ENCODE assay signal across 12 cellular contexts in the genomic region with DNA sequence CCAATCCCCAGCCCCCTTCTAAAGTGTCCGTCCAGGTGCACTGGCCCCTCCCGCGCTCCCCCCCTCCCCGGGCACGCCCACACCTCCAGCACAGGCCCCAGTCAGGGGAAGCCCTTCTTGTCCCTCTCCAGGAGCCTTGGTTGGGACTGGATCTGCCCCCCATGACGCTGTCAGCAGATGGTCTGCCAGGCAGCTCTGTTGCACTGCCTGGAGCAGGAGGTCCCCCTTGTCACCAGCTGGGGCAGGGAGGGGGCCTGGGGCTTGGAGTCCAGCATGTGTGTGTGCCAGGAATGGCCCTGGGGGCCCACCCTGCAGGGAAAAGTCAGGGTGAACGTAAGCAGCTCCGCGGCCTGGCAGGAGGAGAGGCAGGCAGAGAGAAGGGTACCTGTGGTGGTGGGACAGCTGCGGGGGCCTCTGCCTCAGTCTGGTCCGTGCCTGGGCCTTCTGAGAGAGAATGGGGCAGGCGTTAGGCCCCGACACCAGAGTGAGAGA. TPM values are rescaled to one million over a fixed set of nuclear protein-coding genes. Genes with fewer than 3 reads are reported as not detected.
DNase-seq lines count a peak whose midpoint lies in the region; ATAC-seq and TF ChIP-seq lines count a peak whose summit lies in the region.
"Had no signal": no experiment of that assay in that cellular context is flagged by ENCODE, and none has a peak within 500 bp of the region (broad histone marks: within the 10 kb centered on the region; RNA-seq: fewer than 3 reads in every experiment).

No MANE protein-coding gene starts in this region.

- H3K9me3 Mint-ChIP-seq in endodermal cell, result no peaks in the 10 kb centered on the region

- peak overlapping the region; percentile 38; the same call in 1 of the 2 replicates for H3K4me2 ChIP-seq in PC-9

- H3K27ac ChIP-seq in PC-9 (no peak overlapping the region), endodermal cell (ENCODE audit: low read depth, low read length) (no peak overlapping the region), sigmoid colon (peak overlapping the region; percentile 82 to 95 (median 87))
- H3K27ac ChIP-seq: SJSA1 had no signal

- no peak for TF ChIP-seq EP300 in sigmoid colon (IDR thresholded peaks at IDR 0.05)

- POLR2A ChIA-PET in PC-9 (lab: Charles Lee; ENCODE audit: unreplicated experiment), result no interaction called here

- H3K36me3 ChIP-seq in PC-9 (ENCODE audit: low read depth), result no peaks in the 10 kb centered on the region
- H3K36me3 ChIP-seq in endodermal cell (ENCODE audit: control insufficient read depth, insufficient read depth, low read length), result peaks cover 31% of the 10 kb centered on the region
- peaks cover 24 to 58% (median 40%) of the 10 kb centered on the region in 4 donors for H3K36me3 ChIP-seq in sigmoid colon

- peaks cover 13% of the 10 kb centered on the region for H3F3A ChIP-seq in PC-9 (ENCODE audit: insufficient read depth, low read depth)

- no peaks in the 10 kb centered on the region for H3K79me2 ChIP-seq in PC-9 (ENCODE audit: low read depth)

- no peaks in the 10 kb centered on the region for H3K4me1 Mint-ChIP-seq in endodermal cell

- no TSS peak for BruUV-seq in PC-9 (replicated peaks; lab: Mats Ljungman, UMichigan)

- H3K36me3 Mint-ChIP-seq in endodermal cell (ENCODE audit: low read depth), result peaks cover 12% of the 10 kb centered on the region

- peak overlapping the region; percentile 74 for H3K27ac Mint-ChIP-seq in endodermal cell

- peak overlapping the region; percentile 42 for H3K4me3 Mint-ChIP-seq in endodermal cell

- 81 to 88% methylated on average over 7 to 13 of the region's 13 CpGs for WGBS in endodermal cell (ENCODE audit: insufficient coverage in 1 of 2, insufficient read length in 1 of 2), 2 experiments
- WGBS in sigmoid colon, 2 donors, result 40 to 71% methylated on average over 13 of the region's 13 CpGs

- H3K27me3 ChIP-seq in PC-9 (ENCODE audit: insufficient read depth, low read depth) (no peaks in the 10 kb centered on the region), endodermal cell (ENCODE audit: control insufficient read depth, insufficient read depth, low read length, poor library complexity, severe bottlenecking) (no peaks in the 10 kb centered on the region), sigmoid colon (no peaks in the 10 kb centered on the region)
- H3K27me3 ChIP-seq: SJSA1 had no signal

- no peak for TF ChIP-seq CTCF in GM12865 (IDR thresholded peaks at IDR 0.05; ENCODE audit: insufficient read depth, low read depth, low read length, missing control alignments)
- no peak for TF ChIP-seq CTCF in PC-9 (conservative IDR thresholded peaks at IDR 0.05)
- no peak for TF ChIP-seq CTCF in endodermal cell (conservative IDR thresholded peaks at IDR 0.05)
- TF ChIP-seq CTCF in sigmoid colon (IDR thresholded peaks at IDR 0.05), result no peak

- no peak for ATAC-seq in HG03342 (IDR thresholded peaks at IDR 0.05; ENCODE audit: unreplicated experiment)

- no peak overlapping the region for H3K9ac ChIP-seq in endodermal cell (ENCODE audit: extremely low read depth, low read length, poor library complexity, severe bottlenecking)

- no peak for TF ChIP-seq POLR2A in sigmoid colon (IDR thresholded peaks at IDR 0.05)

- H3K9me3 ChIP-seq in PC-9 (ENCODE audit: insufficient read depth, low read depth) (no peaks in the 10 kb centered on the region), endodermal cell (ENCODE audit: control insufficient read depth, low read length) (no peaks in the 10 kb centered on the region), sigmoid colon (no peaks in the 10 kb centered on the region)
- H3K9me3 ChIP-seq: SJSA1 had no signal

- DNase-seq in GM12865 (ENCODE audit: low read depth) (no peak), PC-9 (no peak), endodermal cell (no peak), sigmoid colon (no peak), cerebellar nuclear complex (lab: John Stamatoyannopoulos, UW) (no peak), NCI-H1417 treated with DMSO at 0.1 percent for 48 hours (lab: John Stamatoyannopoulos, UW) (no peak), DMS 273 treated with DMSO at 0.1 percent for 48 hours (lab: John Stamatoyannopoulos, UW) (no peak)
- DNase-seq: MV-4-11 had no signal

- H3K4me1 ChIP-seq in PC-9 (replicated peaks; ENCODE audit: insufficient read depth) (no peaks in the 10 kb centered on the region), endodermal cell (ENCODE audit: control insufficient read depth, insufficient read depth, low read length) (no peaks in the 10 kb centered on the region), sigmoid colon (peaks cover 0 to 33% (median 27%) of the 10 kb centered on the region in 4 donors)

- H4K20me1 ChIP-seq in PC-9 (ENCODE audit: insufficient read depth), result peaks cover 7% of the 10 kb centered on the region

- peak overlapping the region; percentile 69 for H3K4me3 ChIP-seq in GM12865 (ENCODE audit: low read depth, low read length)
- no peak overlapping the region for H3K4me3 ChIP-seq in PC-9
- no peak overlapping the region for H3K4me3 ChIP-seq in endodermal cell (ENCODE audit: low read length)
- H3K4me3 ChIP-seq in sigmoid colon, result peak overlapping the region in 1 of 4 donors; percentile 62
- H3K4me3 ChIP-seq: SJSA1 had no signal

- H3K27me3 Mint-ChIP-seq in endodermal cell (ENCODE audit: insufficient read depth), result no peaks in the 10 kb centered on the region

- CTCF ChIA-PET in PC-9 (lab: Charles Lee), result no interaction called here

- H3K9me2 ChIP-seq in PC-9 (ENCODE audit: insufficient read depth), result no peaks in the 10 kb centered on the region

- intact Hi-C loops in PC-9 (cut with micrococcal nuclease; ENCODE audit: unreplicated experiment), result no loop called here
- intact Hi-C loops in sigmoid colon (cut with DNase I), result no loop called here

- no peak overlapping the region for H2AFZ ChIP-seq in PC-9

RNA-seq across cellular contexts. Expression of a gene that starts 1.6 kb away (rescaled TPM):
- total RNA-seq in PC-9 (2021) (10.7 and 13.1 TPM in 2 replicates), endodermal cell (10 to 100 TPM in 1 of 2 donors, 1 to 10 TPM in 1; 9.3 to 16.8 TPM), sigmoid colon (10 to 100 TPM in 3 of 4 donors, 1 to 10 TPM in 1; 8.6 to 18.2 (median 14.2) TPM)
- polyA plus RNA-seq in endodermal cell (2013, experiment 1 of 2), result 12.8 TPM
- 12.0 TPM for polyA plus RNA-seq in endodermal cell (2013, experiment 2 of 2)
- 10 to 100 TPM; 10.8 to 73.9 (median 26.8) TPM for polyA plus RNA-seq in sigmoid colon

RNA-seq across cellular contexts. Expression of a gene that starts 10.6 kb away (rescaled TPM):
- total RNA-seq in PC-9 (2021) (not detected in 2 replicates), endodermal cell (under 1 TPM; 0.13 to 0.27 TPM), sigmoid colon (1 to 10 TPM in 2 of 4 donors, not detected in 2; 1.8 to 1.9 TPM)
- polyA plus RNA-seq in endodermal cell (2013, experiment 1 of 2), result not detected
- polyA plus RNA-seq in endodermal cell (2013, experiment 2 of 2), result not detected
- polyA plus RNA-seq in sigmoid colon, result 100 to 1,000 TPM in 1 of 3 donors, 10 to 100 TPM in 2; 18.0 to 136 (median 29.4) TPM
- total RNA-seq: glomerular endothelial cell, right cardiac atrium, SJSA1 had no signal

RNA-seq across cellular contexts. Expression of a gene that starts 12.8 kb away (rescaled TPM):
- total RNA-seq in PC-9 (2021) (not detected in 2 replicates), endodermal cell (1 to 10 TPM; 3.9 to 6.1 TPM), sigmoid colon (not detected)
- polyA plus RNA-seq in endodermal cell (2013, experiment 1 of 2), result not detected
- polyA plus RNA-seq in endodermal cell (2013, experiment 2 of 2), result not detected
- polyA plus RNA-seq in sigmoid colon, result 1 to 10 TPM in 1 of 3 donors, not detected in 2; 1.1 TPM
- total RNA-seq: glomerular endothelial cell, SJSA1 had no signal
- polyA plus RNA-seq: right cardiac atrium had no signal

RNA-seq across cellular contexts. Expression of a gene that starts 22.9 kb away (rescaled TPM):
- total RNA-seq in PC-9 (2021) (0.35 and 1.4 TPM in 2 replicates), endodermal cell (1 to 10 TPM; 1.8 to 2.7 TPM), sigmoid colon (1 to 10 TPM in 1 of 4 donors, under 1 TPM in 1, not detected in 2; 0.41 to 2.2 TPM)
- polyA plus RNA-seq in endodermal cell (2013, experiment 1 of 2), result 2.9 TPM
- 2.5 TPM for polyA plus RNA-seq in endodermal cell (2013, experiment 2 of 2)
- under 1 TPM in 1 of 3 donors, not detected in 2; 0.28 TPM for polyA plus RNA-seq in sigmoid colon
- total RNA-seq: glomerular endothelial cell, SJSA1 had no signal

RNA-seq across cellular contexts. Expression of a gene that starts 37.9 kb away (rescaled TPM):
- 21.7 and 24.5 TPM in 2 replicates for total RNA-seq in PC-9 (2021)
- total RNA-seq in endodermal cell, result 10 to 100 TPM; 43.4 to 48.0 TPM
- 23.9 TPM for polyA plus RNA-seq in endodermal cell (2013, experiment 1 of 2)
- 22.0 TPM for polyA plus RNA-seq in endodermal cell (2013, experiment 2 of 2)
- total RNA-seq in sigmoid colon, result 10 to 100 TPM; 11.8 to 21.2 (median 17.9) TPM
- polyA plus RNA-seq in sigmoid colon, result 10 to 100 TPM in 2 of 3 donors, 1 to 10 TPM in 1; 6.6 to 29.3 (median 11.3) TPM

Comparison
In these comparisons a context has a peak if more than half of its experiments do, and no peak if none do; other contexts are left out.
1. H3K27ac ChIP-seq: peak in sigmoid colon (4 of 4); none in PC-9 (single experiment) and endodermal cell (single experiment).